1 cellular context compared by ENCODE assay signal in the genomic region with DNA sequence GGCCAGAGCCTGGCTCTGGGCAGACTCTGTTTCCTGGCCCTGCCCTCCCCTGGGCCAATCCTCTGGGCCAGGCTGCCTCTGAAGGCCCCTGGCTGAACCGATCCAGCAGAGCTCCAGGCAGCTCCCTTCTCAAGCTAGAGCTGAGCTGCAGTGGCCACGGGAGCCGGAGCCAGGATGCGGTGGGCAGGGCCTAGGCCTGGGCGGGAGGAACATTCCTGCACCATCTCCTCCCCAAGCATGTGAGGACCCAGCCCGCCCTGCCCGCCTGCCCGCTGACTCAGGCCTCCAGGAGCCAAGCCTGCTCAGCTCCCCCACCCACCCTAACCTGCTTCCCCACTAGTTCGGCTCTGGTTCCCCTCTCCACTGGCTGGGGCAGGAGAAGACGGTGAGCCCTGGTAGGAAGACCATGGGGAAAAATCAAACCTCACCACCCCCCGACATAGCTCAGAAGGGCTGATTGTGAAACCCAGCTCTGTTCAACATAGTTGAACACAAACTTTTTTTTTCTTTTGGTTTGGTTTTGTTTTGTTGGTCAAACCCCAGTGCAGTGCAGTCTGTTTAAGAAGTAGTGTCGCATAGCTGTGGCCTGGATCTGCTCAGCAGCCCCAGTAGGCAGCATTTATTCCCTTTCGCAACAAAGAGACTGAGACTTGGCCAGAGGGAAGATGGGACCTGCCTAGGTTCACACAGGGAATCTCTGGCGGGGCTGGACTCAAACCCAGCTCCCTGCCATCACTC.
TF ChIP-seq lines count a peak whose summit lies in the region.

No MANE protein-coding gene starts in this region.

TF ChIP-seq in liver, 16 proteins besides CTCF, POLR2A, EP300 and RAD21 (continued from another document):
- TF ChIP-seq REST (IDR thresholded peaks at IDR 0.05) = no peak
